Comparison of ENCODE assay signal across 15 cellular contexts in genomic region chr13:95234242-95234641, GRCh38.
A peak's percentile ranks its signal among the peaks of the same experiment; 100 is the strongest.
DNase-seq lines count a peak whose midpoint lies in the region; ATAC-seq and TF ChIP-seq lines count a peak whose summit lies in the region.
"Had no signal": no experiment of that assay in that cellular context is flagged by ENCODE, and none has a peak within 500 bp of the region (broad histone marks: within the 10 kb centered on the region; RNA-seq: fewer than 3 reads in every experiment).

No MANE protein-coding gene starts in this region.

- H3K4me1 ChIP-seq in thyroid gland: peaks cover 5 to 13% of the 10 kb centered on the region in 2 donors
- H3K4me1 ChIP-seq: body of pancreas had no signal

- no peak overlapping the region for H3K27ac ChIP-seq in thyroid gland
- H3K27ac ChIP-seq: body of pancreas, thoracic aorta had no signal

- peak; percentile 89 for ATAC-seq in GM18498 (IDR thresholded peaks at IDR 0.05; ENCODE audit: unreplicated experiment)
- ATAC-seq in GM19452 (IDR thresholded peaks at IDR 0.05; ENCODE audit: unreplicated experiment): peak; percentile 69
- ATAC-seq in HG02763 (IDR thresholded peaks at IDR 0.05; ENCODE audit: unreplicated experiment): peak; percentile 80
- ATAC-seq in HG03520 (IDR thresholded peaks at IDR 0.05; ENCODE audit: unreplicated experiment): peak; percentile 60
- no peak for ATAC-seq in SK-N-SH treated with all-trans-retinoic acid at 6 μM for 48 hours
- ATAC-seq in esophagus mucosa: no peak
- no peak for ATAC-seq in Right ventricle myocardium inferior
- ATAC-seq: body of pancreas, left colon had no signal

- 93 to 95% methylated on average over 2 of the region's 2 CpGs for WGBS in thyroid gland, 2 donors

- no peaks in the 10 kb centered on the region for H3K36me3 ChIP-seq in thyroid gland
- H3K36me3 ChIP-seq: thoracic aorta had no signal

- intact Hi-C loops in thyroid gland (cut with DNase I): no loop called here
- intact Hi-C loops in Right ventricle myocardium inferior (cut with DNase I): no loop called here

- TF ChIP-seq CTCF in thyroid gland (IDR thresholded peaks at IDR 0.05): no peak

- no peaks in the 10 kb centered on the region for H3K27me3 ChIP-seq in thyroid gland
- H3K27me3 ChIP-seq: body of pancreas had no signal

- no peak overlapping the region for H3K4me3 ChIP-seq in thyroid gland (replicated peaks in 1 of 3)
- H3K4me3 ChIP-seq: body of pancreas, thoracic aorta had no signal

- no peak for TF ChIP-seq POLR2A in thyroid gland (IDR thresholded peaks at IDR 0.05)

- H3K9me3 ChIP-seq in thyroid gland: no peaks in the 10 kb centered on the region
- H3K9me3 ChIP-seq: body of pancreas, thoracic aorta had no signal

- no peak for DNase-seq in thyroid gland
- DNase-seq in Right ventricle myocardium inferior (ENCODE audit: missing footprints): no peak
- DNase-seq: ACHN, body of pancreas, DMS 273 treated with DMSO at 0.1 percent for 48 hours, glutamatergic neuron, left colon, NCI-H524 had no signal

TF ChIP-seq in SK-N-SH treated with all-trans-retinoic acid at 6 μM for 48 hours, 23 proteins besides CTCF, POLR2A, EP300 and RAD21:
- TF ChIP-seq ZFP3 (CRISPR knock-in tag; IDR thresholded peaks at IDR 0.05) (no peak), OSR1 (CRISPR knock-in tag; IDR thresholded peaks at IDR 0.05) (no peak), RARB (CRISPR knock-in tag; IDR thresholded peaks at IDR 0.05) (no peak), GLIS3 (CRISPR knock-in tag; IDR thresholded peaks at IDR 0.05) (no peak), TOX (CRISPR knock-in tag; IDR thresholded peaks at IDR 0.05; ENCODE audit: borderline replicate concordance) (no peak), PPARA (CRISPR knock-in tag; IDR thresholded peaks at IDR 0.05; ENCODE audit: borderline replicate concordance) (no peak), TCF4 (CRISPR knock-in tag; IDR thresholded peaks at IDR 0.05; ENCODE audit: borderline replicate concordance) (no peak), ZNF8 (CRISPR knock-in tag; IDR thresholded peaks at IDR 0.05) (no peak), CSDC2 (CRISPR knock-in tag; IDR thresholded peaks at IDR 0.05) (no peak), TSHZ2 (CRISPR knock-in tag; IDR thresholded peaks at IDR 0.05) (no peak), ZNF70 (CRISPR knock-in tag; IDR thresholded peaks at IDR 0.05) (no peak), POU6F1 (CRISPR knock-in tag; IDR thresholded peaks at IDR 0.05; ENCODE audit: borderline replicate concordance, low read depth) (no peak), ZFP30 (CRISPR knock-in tag; IDR thresholded peaks at IDR 0.05) (no peak), PATZ1 (CRISPR knock-in tag; IDR thresholded peaks at IDR 0.05; ENCODE audit: borderline replicate concordance) (no peak)

Comparison
In these comparisons a context has a peak if more than half of its experiments do, and no peak if none do; other contexts are left out.
1. ATAC-seq: peak in GM18498 (single experiment), GM19452 (single experiment), HG02763 (single experiment) and HG03520 (single experiment); none in SK-N-SH treated with all-trans-retinoic acid at 6 μM for 48 hours (single experiment), esophagus mucosa (single experiment) and Right ventricle myocardium inferior (single experiment).